ENCODE assay signal across 26 cellular contexts in genomic region chr21:45362748-45363145, GRCh38. TPM values are rescaled to one million over a fixed set of nuclear protein-coding genes. Genes with fewer than 3 reads are reported as not detected.
DNase-seq lines count a peak whose midpoint lies in the region; ATAC-seq, FAIRE-seq and TF ChIP-seq lines count a peak whose summit lies in the region.
"Had no signal": no experiment of that assay in that cellular context is flagged by ENCODE, and none has a peak within 500 bp of the region (broad histone marks: within the 10 kb centered on the region; RNA-seq: fewer than 3 reads in every experiment).

No MANE protein-coding gene starts in this region.

- H3K9me3 ChIP-seq in K562 (replicated peaks; ENCODE audit: control insufficient read depth, insufficient read depth, low read depth, low read length) (no peaks in the 10 kb centered on the region), lower lobe of right lung (no peaks in the 10 kb centered on the region), upper lobe of right lung (no peaks in the 10 kb centered on the region)
- H3K9me3 ChIP-seq: transverse colon had no signal

- TF ChIP-seq EP300 in Ishikawa (IDR thresholded peaks at IDR 0.05; ENCODE audit: borderline replicate concordance) (no peak), K562 (IDR thresholded peaks at IDR 0.05; ENCODE audit: low read length) (no peak)

- ATAC-seq in K562 (no peak), lower lobe of right lung (no peak), upper lobe of right lung (no peak), GM21737 (IDR thresholded peaks at IDR 0.05; ENCODE audit: unreplicated experiment) (no peak), GM18498 (IDR thresholded peaks at IDR 0.05; ENCODE audit: unreplicated experiment) (no peak)
- ATAC-seq: effector memory CD8-positive, alpha-beta T cell; esophagus mucosa; foreskin keratinocyte; left colon had no signal

- H3K4me2 ChIP-seq in K562 (ENCODE audit: insufficient read depth, low read length): no peak overlapping the region

- H3K9ac ChIP-seq in K562 (ENCODE audit: insufficient read depth in 1 of 2, low read depth in 2 of 2, low read length in 2 of 2): no peak overlapping the region; a peak in 1 of 4 replicates

- POLR2A ChIA-PET in K562 (lab: Yijun Ruan, JAX): no interaction called here

- DNase-seq in K562 (ENCODE audit: extremely low read depth in 1 of 4, low spot score in 3 of 4) (no peak), lower lobe of right lung (peak; percentile 32), upper lobe of right lung (no peak)
- no peak for DNase-seq in activated CD4-positive, alpha-beta T cell treated with anti-CD3 and anti-CD28 coated beads for 1 hour
- DNase-seq: activated CD4-positive, alpha-beta memory T cell treated with anti-CD3 and anti-CD28 coated beads for 36 hours; activated CD8-positive, alpha-beta memory T cell treated with anti-CD3 and anti-CD28 coated beads, Interleukin-2, amount 50 U/mL, for 4 hours; activated naive CD4-positive, alpha-beta T cell treated with anti-CD3 and anti-CD28 coated beads, Interleukin-2, amount 10 ng/mL, durations not matched to agents 7 days and 5 days; cortex of kidney; effector memory CD8-positive, alpha-beta T cell; foreskin keratinocyte; left colon; naive B cell; NCI-H1048; NCI-H187; NCI-H2171; NCI-H510A treated with DMSO at 0.1 percent for 48 hours; nucleus accumbens; stimulated activated CD8-positive, alpha-beta memory T cell treated with anti-CD3 and anti-CD28 coated beads, Interleukin-4, amount 100 ng/mL, for 48 hours; T-helper 1 cell; transverse colon had no signal

- H3K36me3 ChIP-seq in K562 (ENCODE audit: control insufficient read depth, insufficient read depth, low read length) (no peaks in the 10 kb centered on the region), lower lobe of right lung (no peaks in the 10 kb centered on the region), upper lobe of right lung (no peaks in the 10 kb centered on the region)
- H3K36me3 ChIP-seq: transverse colon had no signal

- CTCF ChIA-PET in K562 (lab: Yijun Ruan, JAX; ENCODE audit: low intra/inter-chr PET ratio): no interaction called here

- FAIRE-seq in K562 (lab: Jason Lieb, UNC): peak; percentile 6
- FAIRE-seq: bronchial epithelial cell, TTC549 had no signal

- in situ Hi-C loops in K562 (cut with MboI): no loop called here

- no TSS peak for BruUV-seq in K562 (replicated peaks; lab: Mats Ljungman, UMichigan)

- H3K4me3 ChIP-seq in K562: no peak overlapping the region
- H3K4me3 ChIP-seq in lower lobe of right lung: no peak overlapping the region
- no peak overlapping the region for H3K4me3 ChIP-seq in upper lobe of right lung
- H3K4me3 ChIP-seq: transverse colon had no signal

- WGBS in K562 (ENCODE audit: insufficient coverage, low coverage, missing lambda C conversion rate): 77% methylated on average over 14 of the region's 14 CpGs

- H3K27ac ChIP-seq in K562 (ENCODE audit: extremely low read depth, low read depth, low read length) (no peak overlapping the region), lower lobe of right lung (no peak overlapping the region), upper lobe of right lung (peak overlapping the region; percentile 24)
- H3K27ac ChIP-seq: foreskin keratinocyte had no signal

- no peak overlapping the region for H2AFZ ChIP-seq in K562 (ENCODE audit: low read depth, low read length)

- H3K27me3 ChIP-seq in K562 (ENCODE audit: control insufficient read depth in 2 of 2, insufficient read depth in 2 of 2, low read length in 2 of 2) (peaks cover 0 to 9% of the 10 kb centered on the region in 2 experiments; a peak in 1 of 5 replicates), lower lobe of right lung (ENCODE audit: low read depth) (no peaks in the 10 kb centered on the region), upper lobe of right lung (no peaks in the 10 kb centered on the region)
- H3K27me3 ChIP-seq: transverse colon had no signal

- intact Hi-C loops in K562 (cut with micrococcal nuclease) (loop anchor here (5.0 kb wide), 1 partner anchor 230 kb away; no protein-coding TSS in a partner anchor), lower lobe of right lung (cut with DNase I) (no loop called here), upper lobe of right lung (cut with DNase I) (no loop called here)

- TF ChIP-seq CTCF in K562 (IDR thresholded peaks at IDR 0.05 in 2 of 3, conservative IDR thresholded peaks at IDR 0.05 in 1 of 3; ENCODE audit: insufficient read depth in 2 of 3, low read depth in 1 of 3, low read length in 3 of 3): no peak
- TF ChIP-seq CTCF in lower lobe of right lung (IDR thresholded peaks at IDR 0.05): no peak
- TF ChIP-seq CTCF in upper lobe of right lung (IDR thresholded peaks at IDR 0.05): no peak

- TF ChIP-seq POLR2A in K562 (conservative IDR thresholded peaks at IDR 0.05): no peak

- no peaks in the 10 kb centered on the region for H3K79me2 ChIP-seq in K562 (ENCODE audit: control insufficient read depth, insufficient read depth, low read length)

- peaks cover 39 to 94% of the 10 kb centered on the region in 2 experiments for H3K4me1 ChIP-seq in K562 (replicated peaks in 1 of 2; ENCODE audit: control insufficient read depth in 2 of 2, insufficient read depth in 2 of 2, low read length in 2 of 2)
- H3K4me1 ChIP-seq in lower lobe of right lung: peaks cover 23% of the 10 kb centered on the region
- H3K4me1 ChIP-seq in upper lobe of right lung: peaks cover 20% of the 10 kb centered on the region

- H3K9me1 ChIP-seq in K562 (ENCODE audit: control insufficient read depth, insufficient read depth, low read length): no peaks in the 10 kb centered on the region

- H4K20me1 ChIP-seq in K562 (replicated peaks; ENCODE audit: control insufficient read depth, insufficient read depth, low read length): no peaks in the 10 kb centered on the region

- TF ChIP-seq RAD21 in Ishikawa (IDR thresholded peaks at IDR 0.05; ENCODE audit: low read depth) (no peak), K562 (CRISPR knock-in tag; conservative IDR thresholded peaks at IDR 0.05 in 1 of 2, IDR thresholded peaks at IDR 0.05 in 1 of 2) (no peak)

TF ChIP-seq in Ishikawa, 13 proteins besides CTCF, POLR2A, EP300 and RAD21 (continues in another document):
- TF ChIP-seq TEAD4 (IDR thresholded peaks at IDR 0.05): no peak

TF ChIP-seq in K562, 482 proteins besides CTCF, POLR2A, EP300 and RAD21:
- no peak for TF ChIP-seq PTTG1 (tag; IDR thresholded peaks at IDR 0.05; ENCODE audit: low read depth)
- TF ChIP-seq ZNF280A (IDR thresholded peaks at IDR 0.05; ENCODE audit: low read depth, partially characterized antibody): no peak
- TF ChIP-seq NCOA4 (IDR thresholded peaks at IDR 0.05; ENCODE audit: partially characterized antibody): no peak
- TF ChIP-seq ZNF561 (CRISPR knock-in tag; conservative IDR thresholded peaks at IDR 0.05): no peak
- TF ChIP-seq NFYB (IDR thresholded peaks at IDR 0.05; ENCODE audit: extremely low read depth, insufficient read length): no peak
- TF ChIP-seq POLR2H (tag; IDR thresholded peaks at IDR 0.05; ENCODE audit: low read depth): no peak
- TF ChIP-seq ZKSCAN8 (CRISPR knock-in tag; IDR thresholded peaks at IDR 0.05): no peak
- TF ChIP-seq SUPT5H (IDR thresholded peaks at IDR 0.05): no peak
TF ChIP-seq in K562: peak in this region for 0.

RNA-seq across cellular contexts. Expression of gene COL18A1, which starts 42.2 kb away (rescaled TPM):
- 18.2 and 47.1 TPM in 2 replicates for total RNA-seq in K562 (2011; cell fraction: chromatin; rRNA removed; ENCODE audit: low replicate concordance)
- total RNA-seq in K562 (2011; cell fraction: nucleolus; rRNA removed): 42.8 and 53.0 TPM in 2 replicates
- 26.1 and 28.1 TPM in 2 replicates for total RNA-seq in K562 (2011; cell fraction: nucleoplasm; rRNA removed)
- total RNA-seq in K562 (2014; rRNA removed): 12.0 and 16.1 TPM in 2 replicates
- total RNA-seq in K562 (2014; rRNA removed; fragmentation: Illumina TruSeq; extraction: Trizol): 0.54 and 1.1 TPM in 2 replicates
- total RNA-seq in K562 (2015; rRNA removed; fragmentation: Illumina TruSeq; extraction: Trizol): 1.6 and 2.3 TPM in 2 replicates
- total RNA-seq in K562 (2021): 16.1 and 16.4 TPM in 2 replicates
- polyA plus RNA-seq in K562 (2011; rRNA removed): 4.9 and 16.8 TPM in 2 replicates
- polyA plus RNA-seq in K562 (2011; cell fraction: cytosol; rRNA removed): 23.2 and 39.2 TPM in 2 replicates
- polyA plus RNA-seq in K562 (2011; cell fraction: nucleus; rRNA removed): 67.4 and 83.8 TPM in 2 replicates
- polyA plus RNA-seq in K562 (2012): 6.2 and 11.5 TPM in 2 replicates
- 2.0 and 5.5 TPM in 2 replicates for polyA plus RNA-seq in K562 (2014; fragmentation: Illumina TruSeq; extraction: Trizol)
- polyA plus RNA-seq in K562 (2014; fragmentation: Nextera tagmentation; extraction: Ambion mirVana): under 1 TPM; 0.14 to 0.25 TPM
- polyA plus RNA-seq in K562 (2014; rRNA removed): 7.8 and 11.8 TPM in 2 replicates
- polyA minus RNA-seq in K562 (2011; rRNA and poly(A)+ RNA removed): 2.9 and 3.3 TPM in 2 replicates
- polyA minus RNA-seq in K562 (2011; cell fraction: cytosol; rRNA and poly(A)+ RNA removed): 11.5 and 49.2 TPM in 2 replicates
- 11.6 and 22.0 TPM in 2 replicates for polyA minus RNA-seq in K562 (2011; cell fraction: nucleus; rRNA and poly(A)+ RNA removed)
- 45.1 TPM for total RNA-seq in lower lobe of right lung
- total RNA-seq in upper lobe of right lung: 60.4 TPM
